ENCODE assay signal across 22 cellular contexts in genomic region chr5:72855821-72856220, GRCh38.
"Had no signal": no experiment of that assay in that cellular context is flagged by ENCODE, and none has a peak within 500 bp of the region (broad histone marks: within the 10 kb centered on the region; RNA-seq: fewer than 3 reads in every experiment).

No MANE protein-coding gene starts in this region.

- H3K27me3 Mint-ChIP-seq: activated naive CD8-positive, alpha-beta T cell treated with anti-CD3 and anti-CD28 coated beads, Interleukin-2, amount 10 ng/mL, durations not matched to agents 7 days and 5 days; dendritic cell treated with granulocyte-macrophage colony-stimulating factor and Interleukin-4, amounts not matched to agents 40 ng/mL and 50 ng/mL, for 4 days; stimulated activated memory B cell treated with anti-CD40 and anti-IgM and Interleukin-4, amounts not matched to agents 10 μg/mL and 1 μg/mL and 100 μg/mL, for 72 hours; T-cell had no signal

- H3K9me3 ChIP-seq: lower lobe of right lung, stomach, suprapubic skin, transverse colon, uterus had no signal

- H3K4me3 ChIP-seq: lower lobe of right lung, pancreas, stomach, suprapubic skin, transverse colon, uterus had no signal

- H3K4me3 Mint-ChIP-seq: activated CD8-positive, alpha-beta T cell treated with anti-CD3 and anti-CD28 coated beads, Interleukin-2, amount 10 ng/mL, durations not matched to agents 7 days and 5 days; activated naive CD8-positive, alpha-beta T cell treated with anti-CD3 and anti-CD28 coated beads, Interleukin-2, amount 10 ng/mL, durations not matched to agents 7 days and 5 days; dendritic cell treated with granulocyte-macrophage colony-stimulating factor and Interleukin-4, amounts not matched to agents 40 ng/mL and 50 ng/mL, for 4 days; natural killer cell; stimulated activated memory B cell treated with anti-CD40 and anti-IgM and Interleukin-4, amounts not matched to agents 10 μg/mL and 1 μg/mL and 100 μg/mL, for 72 hours; T-cell had no signal

- H3K27ac ChIP-seq: lower lobe of right lung, pancreas, stomach, suprapubic skin, transverse colon, uterus had no signal

- DNase-seq: activated CD4-positive, alpha-beta T cell treated with anti-CD3 and anti-CD28 coated beads for 1 hour; activated CD4-positive, alpha-beta T cell treated with anti-CD3 and anti-CD28 coated beads, Interleukin-2, amount 50 U/mL, for 1 hour; activated CD8-positive, alpha-beta T cell treated with anti-CD3 and anti-CD28 coated beads, Interleukin-2, amount 10 ng/mL, durations not matched to agents 7 days and 5 days; activated naive CD4-positive, alpha-beta T cell; activated naive CD8-positive, alpha-beta T cell treated with anti-CD3 and anti-CD28 coated beads, Interleukin-2, amount 10 ng/mL, durations not matched to agents 7 days and 5 days; effector CD4-positive, alpha-beta T cell; erythroblast; foreskin melanocyte; kidney; lower lobe of right lung; natural killer cell; pancreas; right cardiac atrium; stimulated activated CD4-positive, alpha-beta T cell treated with anti-CD3 and anti-CD28 coated beads, Interleukin-2, amount 100 ng/mL, for 24 hours; stomach; T-cell; transverse colon; uterus had no signal

- ATAC-seq: activated CD8-positive, alpha-beta T cell treated with anti-CD3 and anti-CD28 coated beads, Interleukin-2, amount 10 ng/mL, durations not matched to agents 7 days and 5 days; lower lobe of right lung; natural killer cell; pancreas; right cardiac atrium; stimulated activated memory B cell treated with anti-CD40 and anti-IgM and Interleukin-4, amounts not matched to agents 10 μg/mL and 1 μg/mL and 100 μg/mL, for 72 hours; T-cell had no signal

- H3K27me3 ChIP-seq: pancreas, stomach, suprapubic skin, transverse colon, uterus had no signal

- H3K36me3 ChIP-seq: uterus had no signal

- H3K27ac Mint-ChIP-seq: activated CD8-positive, alpha-beta T cell treated with anti-CD3 and anti-CD28 coated beads, Interleukin-2, amount 10 ng/mL, durations not matched to agents 7 days and 5 days; activated naive CD8-positive, alpha-beta T cell treated with anti-CD3 and anti-CD28 coated beads, Interleukin-2, amount 10 ng/mL, durations not matched to agents 7 days and 5 days; activated T-helper 2 cell treated with anti-CD3 and anti-CD28 coated beads, Interferon-gamma antibody, Interleukin-2, Interleukin-4, amounts not matched to agents 10 μg/mL and 5 μg/mL and 100 μg/mL, durations not matched to agents 14 hours and 24 hours and 36 hours; dendritic cell treated with granulocyte-macrophage colony-stimulating factor and Interleukin-4, amounts not matched to agents 40 ng/mL and 50 ng/mL, for 4 days; stimulated activated memory B cell treated with anti-CD40 and anti-IgM and Interleukin-4, amounts not matched to agents 10 μg/mL and 1 μg/mL and 100 μg/mL, for 72 hours; T-cell had no signal

- H3K36me3 Mint-ChIP-seq: natural killer cell had no signal
